ENCODE assay signal across 17 cellular contexts in genomic region chr5:138960145-138960692, GRCh38.
DNase-seq lines count a peak whose midpoint lies in the region; ATAC-seq and TF ChIP-seq lines count a peak whose summit lies in the region.
"Had no signal": no experiment of that assay in that cellular context is flagged by ENCODE, and none has a peak within 500 bp of the region (broad histone marks: within the 10 kb centered on the region; RNA-seq: fewer than 3 reads in every experiment).

No MANE protein-coding gene starts in this region.

- H3K4me2 ChIP-seq in mammary epithelial cell (ENCODE audit: insufficient read depth, low read depth, low read length) = no peak overlapping the region

- peak; percentile 68 to 77 for ATAC-seq in lower lobe of right lung
- ATAC-seq in HG02970 (IDR thresholded peaks at IDR 0.05; ENCODE audit: low FRiP score, unreplicated experiment) = no peak
- ATAC-seq: activated CD8-positive, alpha-beta T cell treated with anti-CD3 and anti-CD28 coated beads for 36 hours; activated T-cell treated with anti-CD3 and anti-CD28 coated beads, Interleukin-2, amount 50 U/mL, for 4 hours; right cardiac atrium had no signal

- H3K9ac ChIP-seq in mammary epithelial cell (ENCODE audit: insufficient read depth, low read length) = no peak overlapping the region

- peaks cover 7% of the 10 kb centered on the region for H3K36me3 Mint-ChIP-seq in activated T-cell treated with anti-CD3 and anti-CD28 coated beads, Interleukin-2, amount 50 U/mL, for 24 hours (ENCODE audit: low read depth)
- H3K36me3 Mint-ChIP-seq: activated naive CD4-positive, alpha-beta T cell treated with anti-CD3 and anti-CD28 coated beads, Interleukin-2, amount 50 U/mL, for 24 hours; CD4-positive, alpha-beta memory T cell had no signal

- TF ChIP-seq CTCF in lower lobe of right lung (IDR thresholded peaks at IDR 0.05) = no peak
- TF ChIP-seq CTCF in mammary epithelial cell (conservative IDR thresholded peaks at IDR 0.05 in 1 of 2, IDR thresholded peaks at IDR 0.05 in 1 of 2; ENCODE audit: extremely low read depth in 1 of 2, insufficient read depth in 1 of 2, low read depth in 1 of 2, low read length in 2 of 2) = no peak

- intact Hi-C loops in lower lobe of right lung (cut with DNase I) = no loop called here
- intact Hi-C loops in mammary epithelial cell (cut with micrococcal nuclease) = no loop called here

- H3K27me3 Mint-ChIP-seq in activated T-cell treated with anti-CD3 and anti-CD28 coated beads, Interleukin-2, amount 50 U/mL, for 24 hours = no peaks in the 10 kb centered on the region
- H3K27me3 Mint-ChIP-seq: activated B cell treated with CpG ODN at 0.5 μM for 24 hours; activated CD8-positive, alpha-beta T cell treated with anti-CD3 and anti-CD28 coated beads for 36 hours; activated naive CD4-positive, alpha-beta T cell treated with anti-CD3 and anti-CD28 coated beads, Interleukin-2, amount 50 U/mL, for 24 hours; CD4-positive, alpha-beta memory T cell had no signal

- in situ Hi-C loops in mammary epithelial cell (cut with MboI; ENCODE audit: low sequenced_read_pairs in 2 of 2) = no loop called here

- no peak overlapping the region for H3K27ac Mint-ChIP-seq in activated T-cell treated with anti-CD3 and anti-CD28 coated beads, Interleukin-2, amount 50 U/mL, for 24 hours
- H3K27ac Mint-ChIP-seq: activated B cell treated with CpG ODN at 0.5 μM for 24 hours; activated CD8-positive, alpha-beta T cell treated with anti-CD3 and anti-CD28 coated beads for 36 hours; activated naive CD4-positive, alpha-beta T cell treated with anti-CD3 and anti-CD28 coated beads, Interleukin-2, amount 50 U/mL, for 24 hours; HFFc6 had no signal

- peak; percentile 98 for DNase-seq in DMS53 (lab: John Stamatoyannopoulos, UW)
- peak; percentile 61 for DNase-seq in NCI-H187 treated with DMSO at 0.1 percent for 48 hours (lab: John Stamatoyannopoulos, UW)
- peak; percentile 55 for DNase-seq in NCI-H524 treated with DMSO at 0.1 percent for 48 hours (lab: John Stamatoyannopoulos, UW)
- DNase-seq in lower lobe of right lung = no peak
- DNase-seq in mammary epithelial cell = no peak
- DNase-seq in activated T-cell treated with anti-CD3 and anti-CD28 coated beads, Interleukin-2, amount 50 U/mL, for 24 hours = no peak
- DNase-seq: activated B cell treated with CpG ODN at 0.5 μM for 24 hours; activated CD8-positive, alpha-beta T cell treated with anti-CD3 and anti-CD28 coated beads for 36 hours; activated T-cell treated with anti-CD3 and anti-CD28 coated beads, Interleukin-2, amount 50 U/mL, for 4 hours; CD4-positive, alpha-beta memory T cell; HFFc6; occipital lobe; right cardiac atrium had no signal

- CTCF ChIA-PET in mammary epithelial cell (lab: Charles Lee; ENCODE audit: low non-redundant PET) = no interaction called here

- H4K20me1 ChIP-seq in mammary epithelial cell (ENCODE audit: insufficient read depth, low read length) = no peaks in the 10 kb centered on the region

- no peaks in the 10 kb centered on the region for H3K79me2 ChIP-seq in mammary epithelial cell (ENCODE audit: insufficient read depth, low read length)

- no peak overlapping the region for H3K4me3 Mint-ChIP-seq in activated T-cell treated with anti-CD3 and anti-CD28 coated beads, Interleukin-2, amount 50 U/mL, for 24 hours
- H3K4me3 Mint-ChIP-seq: activated B cell treated with CpG ODN at 0.5 μM for 24 hours; activated CD8-positive, alpha-beta T cell treated with anti-CD3 and anti-CD28 coated beads for 36 hours; activated naive CD4-positive, alpha-beta T cell treated with anti-CD3 and anti-CD28 coated beads, Interleukin-2, amount 50 U/mL, for 24 hours; activated T-cell treated with anti-CD3 and anti-CD28 coated beads, Interleukin-2, amount 50 U/mL, for 4 hours; CD4-positive, alpha-beta memory T cell; HFFc6 had no signal

- no TSS peak for BruUV-seq in mammary epithelial cell (replicated peaks; lab: Mats Ljungman, UMichigan)

- no peaks in the 10 kb centered on the region for H3K9me3 Mint-ChIP-seq in activated T-cell treated with anti-CD3 and anti-CD28 coated beads, Interleukin-2, amount 50 U/mL, for 24 hours
- H3K9me3 Mint-ChIP-seq: activated B cell treated with CpG ODN at 0.5 μM for 24 hours; activated CD8-positive, alpha-beta T cell treated with anti-CD3 and anti-CD28 coated beads for 36 hours; activated naive CD4-positive, alpha-beta T cell treated with anti-CD3 and anti-CD28 coated beads, Interleukin-2, amount 50 U/mL, for 24 hours; activated T-cell treated with anti-CD3 and anti-CD28 coated beads, Interleukin-2, amount 50 U/mL, for 4 hours; CD4-positive, alpha-beta memory T cell; HFFc6 had no signal

- no peaks in the 10 kb centered on the region for H3K4me1 Mint-ChIP-seq in activated T-cell treated with anti-CD3 and anti-CD28 coated beads, Interleukin-2, amount 50 U/mL, for 24 hours (ENCODE audit: low read depth)
- H3K4me1 Mint-ChIP-seq: activated B cell treated with CpG ODN at 0.5 μM for 24 hours; activated naive CD4-positive, alpha-beta T cell treated with anti-CD3 and anti-CD28 coated beads, Interleukin-2, amount 50 U/mL, for 24 hours had no signal

- H3K27ac ChIP-seq in lower lobe of right lung = no peak overlapping the region
- no peak overlapping the region for H3K27ac ChIP-seq in mammary epithelial cell (ENCODE audit: insufficient read depth, low read depth, low read length)
- H3K27ac ChIP-seq: suprapubic skin had no signal

- H3K27me3 ChIP-seq in lower lobe of right lung (ENCODE audit: low read depth) = no peaks in the 10 kb centered on the region
- H3K27me3 ChIP-seq in mammary epithelial cell (ENCODE audit: insufficient read depth, low read length) = no peaks in the 10 kb centered on the region
- H3K27me3 ChIP-seq: suprapubic skin had no signal

- H2AFZ ChIP-seq in mammary epithelial cell (ENCODE audit: low read depth, low read length) = no peak overlapping the region

- H3K36me3 ChIP-seq in lower lobe of right lung (no peaks in the 10 kb centered on the region), mammary epithelial cell (ENCODE audit: insufficient read depth, low read length) (no peaks in the 10 kb centered on the region)
- H3K36me3 ChIP-seq: suprapubic skin had no signal

- H3K4me1 ChIP-seq in lower lobe of right lung = peaks cover 28% of the 10 kb centered on the region
- H3K4me1 ChIP-seq in mammary epithelial cell (ENCODE audit: insufficient read depth, low read length) = no peaks in the 10 kb centered on the region

- WGBS in mammary epithelial cell (ENCODE audit: low coverage, missing lambda C conversion rate) = 100% methylated on average over 4 of the region's 5 CpGs

- dilution Hi-C loops in mammary epithelial cell (cut with HindIII; ENCODE audit: low sequenced_read_pairs) = no loop called here

- H3K4me3 ChIP-seq in lower lobe of right lung (no peak overlapping the region), mammary epithelial cell (replicated peaks in 1 of 3; ENCODE audit: insufficient read depth in 1 of 3, low read depth in 2 of 3, low read length in 3 of 3) (no peak overlapping the region)
- H3K4me3 ChIP-seq: lung, suprapubic skin had no signal

- H3K9me3 ChIP-seq in lower lobe of right lung = no peaks in the 10 kb centered on the region
- H3K9me3 ChIP-seq in mammary epithelial cell (replicated peaks; ENCODE audit: insufficient read depth, low read length) = no peaks in the 10 kb centered on the region
- H3K9me3 ChIP-seq: suprapubic skin had no signal

Comparison
In these comparisons a context has a peak if more than half of its experiments do, and no peak if none do; other contexts are left out.
1. DNase-seq: peak in DMS53 (single experiment), NCI-H187 treated with DMSO at 0.1 percent for 48 hours (single experiment) and NCI-H524 treated with DMSO at 0.1 percent for 48 hours (single experiment); none in lower lobe of right lung (single experiment), mammary epithelial cell (single experiment) and activated T-cell treated with anti-CD3 and anti-CD28 coated beads, Interleukin-2, amount 50 U/mL, for 24 hours (single experiment).